Comparison of ENCODE assay signal across 8 cellular contexts in genomic region chr2:197255550-197255949, GRCh38.
DNase-seq lines count a peak whose midpoint lies in the region; ATAC-seq and TF ChIP-seq lines count a peak whose summit lies in the region.

No MANE protein-coding gene starts in this region.

- ATAC-seq in HG03025 (IDR thresholded peaks at IDR 0.05; ENCODE audit: low FRiP score, unreplicated experiment) = peak; percentile 91

- peak overlapping the region; percentile 52 for H3K27ac ChIP-seq in SK-N-MC

- H3K4me1 Mint-ChIP-seq in activated naive CD4-positive, alpha-beta T cell treated with anti-CD3 and anti-CD28 coated beads, Interleukin-2, amount 10 ng/mL, durations not matched to agents 7 days and 5 days = peaks cover 72% of the 10 kb centered on the region

- no peaks in the 10 kb centered on the region for H3K27me3 Mint-ChIP-seq in activated naive CD4-positive, alpha-beta T cell treated with anti-CD3 and anti-CD28 coated beads, Interleukin-2, amount 10 ng/mL, durations not matched to agents 7 days and 5 days

- H3K36me3 ChIP-seq in SK-N-MC (ENCODE audit: insufficient read depth, low read length) = no peaks in the 10 kb centered on the region

- H3K4me3 ChIP-seq in SK-N-MC = peak overlapping the region; percentile 5

- H3K4me3 Mint-ChIP-seq in activated naive CD4-positive, alpha-beta T cell treated with anti-CD3 and anti-CD28 coated beads, Interleukin-2, amount 10 ng/mL, durations not matched to agents 7 days and 5 days = peak overlapping the region; percentile 74

- peaks cover 1% of the 10 kb centered on the region for H3K9me3 Mint-ChIP-seq in activated naive CD4-positive, alpha-beta T cell treated with anti-CD3 and anti-CD28 coated beads, Interleukin-2, amount 10 ng/mL, durations not matched to agents 7 days and 5 days

- peak overlapping the region; percentile 95 for H3K27ac Mint-ChIP-seq in activated naive CD4-positive, alpha-beta T cell treated with anti-CD3 and anti-CD28 coated beads, Interleukin-2, amount 10 ng/mL, durations not matched to agents 7 days and 5 days

- H3K9ac ChIP-seq in SK-N-MC (ENCODE audit: insufficient read length) = peak overlapping the region; percentile 6

- CTCF ChIA-PET in activated naive CD4-positive, alpha-beta T cell treated with anti-CD3 and anti-CD28 coated beads, Interleukin-2, amount 10 ng/mL, durations not matched to agents 7 days and 5 days (lab: Charles Lee) = interaction anchor here (0.6 to 3.3 kb wide), 7 partner anchors 12 to 58 kb away, joined by 3 to 11 read pairs (median 3); no protein-coding TSS in a partner anchor

- no peak for DNase-seq in SK-N-MC (ENCODE audit: low read depth, low spot score)
- peak; percentile 81 for DNase-seq in activated naive CD4-positive, alpha-beta T cell treated with anti-CD3 and anti-CD28 coated beads, Interleukin-2, amount 10 ng/mL, durations not matched to agents 7 days and 5 days
- DNase-seq in hippocampal formation (lab: John Stamatoyannopoulos, UW) = peak; percentile 14 to 52
- peak; percentile 82 for DNase-seq in stimulated activated CD4-positive, alpha-beta T cell treated with anti-CD3 and anti-CD28 coated beads, Interleukin-15, amount 100 ng/mL, for 24 hours
- no peak for DNase-seq in HuH-7.5 (ENCODE audit: low spot score)
- no peak for DNase-seq in NCI-H1417 (lab: John Stamatoyannopoulos, UW)

- peaks cover 28% of the 10 kb centered on the region for H3K36me3 Mint-ChIP-seq in activated naive CD4-positive, alpha-beta T cell treated with anti-CD3 and anti-CD28 coated beads, Interleukin-2, amount 10 ng/mL, durations not matched to agents 7 days and 5 days

- TF ChIP-seq POLR2A in GM18526 (IDR thresholded peaks at IDR 0.05; ENCODE audit: extremely low read depth, insufficient read length) = peak; percentile 86

- no peaks in the 10 kb centered on the region for H3K9me3 ChIP-seq in SK-N-MC (ENCODE audit: low read depth, low read length)

Comparison
In these comparisons a context has a peak if more than half of its experiments do, and no peak if none do; other contexts are left out.
1. DNase-seq: peak in activated naive CD4-positive, alpha-beta T cell treated with anti-CD3 and anti-CD28 coated beads, Interleukin-2, amount 10 ng/mL, durations not matched to agents 7 days and 5 days (single experiment), hippocampal formation (2 of 2) and stimulated activated CD4-positive, alpha-beta T cell treated with anti-CD3 and anti-CD28 coated beads, Interleukin-15, amount 100 ng/mL, for 24 hours (single experiment); none in SK-N-MC (single experiment), HuH-7.5 (single experiment) and NCI-H1417 (0 of 3).